21 cellular contexts compared by ENCODE assay signal in genomic region chr7:2255145-2256139, GRCh38. TPM values are rescaled to one million over a fixed set of nuclear protein-coding genes. Genes with fewer than 3 reads are reported as not detected.
DNase-seq lines count a peak whose midpoint lies in the region; ATAC-seq and TF ChIP-seq lines count a peak whose summit lies in the region.
"Had no signal": no experiment of that assay in that cellular context is flagged by ENCODE, and none has a peak within 500 bp of the region (broad histone marks: within the 10 kb centered on the region; RNA-seq: fewer than 3 reads in every experiment).

No MANE protein-coding gene starts in this region.

- ATAC-seq in T-helper 17 cell (no peak), omental fat pad (ENCODE audit: low FRiP score) (no peak)
- ATAC-seq: activated CD4-positive, alpha-beta T cell treated with anti-CD3 and anti-CD28 coated beads for 36 hours; left colon; upper lobe of right lung had no signal

- in situ Hi-C loops in ACHN (cut with HindIII; ENCODE audit: low pct_ligation_motif_present, low pct_unique_long_range_greater_than_20kb, low sequenced_read_pairs): no loop called here

- H3K9me3 ChIP-seq in T-helper 17 cell (ENCODE audit: control insufficient read depth, low read length, poor library complexity, severe bottlenecking): no peaks in the 10 kb centered on the region
- H3K9me3 ChIP-seq: Caco-2, neutrophil, right atrium auricular region, upper lobe of right lung had no signal

- H3K36me3 Mint-ChIP-seq in T-helper 17 cell (ENCODE audit: low read depth): peaks cover 2% of the 10 kb centered on the region

- peak overlapping the region; percentile 16 for H3K27ac Mint-ChIP-seq in T-helper 17 cell
- H3K27ac Mint-ChIP-seq: activated CD4-positive, alpha-beta T cell treated with anti-CD3 and anti-CD28 coated beads for 36 hours had no signal

- DNase-seq in ACHN (peak; percentile 25), ELR (ENCODE audit: low read depth) (peak; percentile 87), T-helper 17 cell (no peak), iris pigment epithelial cell (ENCODE audit: low read depth) (peak; percentile 30), omental fat pad (ENCODE audit: low spot score) (no peak), DMS153 treated with DMSO at 0.1 percent for 48 hours (lab: John Stamatoyannopoulos, UW; ENCODE audit: unreplicated experiment) (no peak), NCI-H2227 (lab: John Stamatoyannopoulos, UW; ENCODE audit: unreplicated experiment) (no peak)
- DNase-seq: activated CD4-positive, alpha-beta T cell treated with anti-CD3 and anti-CD28 coated beads for 36 hours; activated naive CD4-positive, alpha-beta T cell treated with anti-CD3 and anti-CD28 coated beads, Interleukin-2, amount 50 U/mL, for 16 hours; brain microvascular endothelial cell; Caco-2; foreskin melanocyte; GDM1; left colon; NCI-H1436; NCI-H2171 treated with DMSO at 0.1 percent for 48 hours; NCI-H774; stimulated activated naive CD4-positive, alpha-beta T cell treated with Interleukin-2 at 50 U/mL for 16 hours; upper lobe of right lung had no signal

- no peak overlapping the region for H3K4me3 Mint-ChIP-seq in T-helper 17 cell
- H3K4me3 Mint-ChIP-seq: activated CD4-positive, alpha-beta T cell treated with anti-CD3 and anti-CD28 coated beads for 36 hours had no signal

- no peak for TF ChIP-seq CTCF in omental fat pad (IDR thresholded peaks at IDR 0.05)

- no peaks in the 10 kb centered on the region for H3K27me3 Mint-ChIP-seq in T-helper 17 cell
- H3K27me3 Mint-ChIP-seq: activated CD4-positive, alpha-beta T cell treated with anti-CD3 and anti-CD28 coated beads for 36 hours had no signal

- peaks cover 6% of the 10 kb centered on the region for H3K4me1 Mint-ChIP-seq in T-helper 17 cell

RNA-seq across cellular contexts. Expression of gene NUDT1, which starts 13.4 kb away (rescaled TPM):
- total RNA-seq in T-helper 17 cell (10 to 100 TPM; 12.7 to 16.2 TPM), omental fat pad (10 to 100 TPM; 15.3 to 24.0 (median 16.8) TPM)

RNA-seq across cellular contexts. Expression of gene MRM2, which starts 13.4 kb away (rescaled TPM):
- total RNA-seq in T-helper 17 cell: 1 to 10 TPM; 4.1 to 4.2 TPM
- total RNA-seq in omental fat pad: 10 to 100 TPM; 11.9 to 15.4 (median 13.3) TPM

RNA-seq across cellular contexts. Expression of gene MAD1L1, which starts 22.7 kb away (rescaled TPM):
- total RNA-seq in T-helper 17 cell (100 to 1,000 TPM in 1 of 2 donors, 10 to 100 TPM in 1; 81.3 to 115 TPM), omental fat pad (10 to 100 TPM; 18.4 to 39.1 (median 25.7) TPM)

RNA-seq across cellular contexts. Expression of gene SNX8, which starts 58.8 kb away (rescaled TPM):
- 1 to 10 TPM; 8.6 to 9.3 TPM for total RNA-seq in T-helper 17 cell
- total RNA-seq in omental fat pad: 10 to 100 TPM; 18.6 to 50.1 (median 26.7) TPM

Comparison
In these comparisons a context has a peak if more than half of its experiments do, and no peak if none do; other contexts are left out.
1. DNase-seq: peak in ACHN (single experiment), ELR (single experiment) and iris pigment epithelial cell (single experiment); none in T-helper 17 cell (0 of 3), omental fat pad (single experiment), DMS153 treated with DMSO at 0.1 percent for 48 hours (single experiment) and NCI-H2227 (single experiment).